Comparison of ENCODE assay signal across 10 cellular contexts in genomic region chr3:170634663-170635096, GRCh38. TPM values are rescaled to one million over a fixed set of nuclear protein-coding genes. Genes with fewer than 3 reads are reported as not detected.
A peak's percentile ranks its signal among the peaks of the same experiment; 100 is the strongest.
DNase-seq lines count a peak whose midpoint lies in the region; ATAC-seq and TF ChIP-seq lines count a peak whose summit lies in the region.
"Had no signal": no experiment of that assay in that cellular context is flagged by ENCODE, and none has a peak within 500 bp of the region (broad histone marks: within the 10 kb centered on the region; RNA-seq: fewer than 3 reads in every experiment).

No MANE protein-coding gene starts in this region.

- TF ChIP-seq POLR2A in GM18505 (IDR thresholded peaks at IDR 0.05; ENCODE audit: borderline replicate concordance, extremely low read depth, insufficient read depth, insufficient read length) = no peak

- no peaks in the 10 kb centered on the region for H3K9me3 ChIP-seq in MG63

- peak overlapping the region; percentile 3 for H3K27ac ChIP-seq in angular gyrus (ENCODE audit: low read depth, low read length)
- H3K27ac ChIP-seq: epithelial cell of prostate had no signal

- H3K36me3 ChIP-seq in MG63 = no peaks in the 10 kb centered on the region

- peak; percentile 65 for ATAC-seq in GM18505 (IDR thresholded peaks at IDR 0.05; ENCODE audit: unreplicated experiment)
- ATAC-seq in GM19467 (IDR thresholded peaks at IDR 0.05; ENCODE audit: unreplicated experiment) = peak; percentile 66
- peak; percentile 73 for ATAC-seq in HG02981 (IDR thresholded peaks at IDR 0.05; ENCODE audit: unreplicated experiment)
- ATAC-seq in left lobe of liver = no peak

- no peak overlapping the region for H3K4me3 ChIP-seq in MG63

- no peak for DNase-seq in left lobe of liver (ENCODE audit: low spot score)
- no peak for DNase-seq in NCI-H2227 treated with DMSO at 0.1 percent for 48 hours (lab: John Stamatoyannopoulos, UW)
- DNase-seq in MG63 = no peak
- no peak for DNase-seq in NCI-H146 (lab: John Stamatoyannopoulos, UW)
- DNase-seq: activated CD4-positive, alpha-beta T cell treated with anti-CD3 and anti-CD28 coated beads for 48 hours had no signal

- H3K27me3 ChIP-seq in MG63 = no peaks in the 10 kb centered on the region

RNA-seq across cellular contexts. Expression of gene SLC7A14, which starts 48.8 kb away (rescaled TPM):
- 0.10 TPM for total RNA-seq in left lobe of liver
- not detected in 2 replicates for total RNA-seq in MG63 (2014; rRNA removed; shearing (Covaris generic); ENCODE audit: low replicate concordance)
